Comparison of ENCODE assay signal across 13 cellular contexts in the genomic region with DNA sequence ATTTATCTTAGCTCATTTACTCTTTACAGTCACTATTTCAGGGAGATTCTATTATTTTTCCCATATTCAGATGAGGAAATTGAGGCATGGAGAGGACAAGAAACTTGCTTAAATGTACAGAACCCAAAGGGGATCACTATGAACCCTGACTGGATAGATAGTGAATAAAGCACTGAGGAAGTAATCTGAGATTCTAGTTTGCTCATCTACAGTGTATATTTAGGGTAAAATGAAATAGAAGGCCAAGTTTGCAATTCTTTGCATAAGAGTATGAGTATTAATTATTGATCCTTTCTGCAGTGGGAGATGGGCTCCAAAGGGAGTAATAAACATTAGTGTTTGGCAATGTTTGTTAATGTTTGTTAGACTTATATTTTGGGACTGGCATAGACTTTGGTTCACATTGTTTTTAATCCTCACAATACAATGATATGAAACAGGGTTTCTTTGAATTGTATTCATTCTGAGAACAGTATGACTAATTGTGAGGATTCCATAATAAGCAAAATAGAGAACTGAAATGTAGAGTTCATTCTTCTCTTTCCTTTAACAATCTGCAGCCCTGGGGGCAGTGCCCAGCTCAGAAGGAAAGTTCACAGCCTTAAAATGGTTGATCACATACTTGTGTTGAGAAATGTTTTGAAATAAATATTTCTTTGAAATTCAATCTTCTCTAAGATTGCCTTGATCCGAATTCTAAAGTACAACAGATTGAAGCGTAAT.
DNase-seq lines count a peak whose midpoint lies in the region; ATAC-seq and TF ChIP-seq lines count a peak whose summit lies in the region.
"Had no signal": no experiment of that assay in that cellular context is flagged by ENCODE, and none has a peak within 500 bp of the region (broad histone marks: within the 10 kb centered on the region; RNA-seq: fewer than 3 reads in every experiment).

No MANE protein-coding gene starts in this region.

- peak; percentile 100 for ATAC-seq in GM18498 (IDR thresholded peaks at IDR 0.05; ENCODE audit: unreplicated experiment)
- peak; percentile 99 for ATAC-seq in GM19452 (IDR thresholded peaks at IDR 0.05; ENCODE audit: unreplicated experiment)
- peak; percentile 100 for ATAC-seq in HG02798 (IDR thresholded peaks at IDR 0.05; ENCODE audit: poor library complexity, unreplicated experiment)
- peak; percentile 100 for ATAC-seq in HG03439 (IDR thresholded peaks at IDR 0.05; ENCODE audit: unreplicated experiment)
- ATAC-seq in heart right ventricle = no peak
- ATAC-seq: HCT116 had no signal

- no peaks in the 10 kb centered on the region for H3K27me3 ChIP-seq in heart right ventricle
- H3K27me3 ChIP-seq: ascending aorta, suprapubic skin had no signal

- H3K4me1 ChIP-seq in heart right ventricle = no peaks in the 10 kb centered on the region
- H3K4me1 ChIP-seq: ascending aorta, suprapubic skin had no signal

- TF ChIP-seq CTCF in heart right ventricle (IDR thresholded peaks at IDR 0.05) = no peak

- no peak overlapping the region for H3K27ac ChIP-seq in heart right ventricle
- H3K27ac ChIP-seq: ascending aorta, RWPE1, suprapubic skin had no signal

- H3K4me3 ChIP-seq in heart right ventricle = no peak overlapping the region
- H3K4me3 ChIP-seq: ascending aorta, suprapubic skin had no signal

- 84 to 85% methylated on average over 2 of the region's 2 CpGs for WGBS in heart right ventricle, 2 donors

- no peaks in the 10 kb centered on the region for H3K36me3 ChIP-seq in heart right ventricle
- H3K36me3 ChIP-seq: ascending aorta, suprapubic skin had no signal

- H3K9me3 ChIP-seq in heart right ventricle = no peaks in the 10 kb centered on the region
- H3K9me3 ChIP-seq: ascending aorta, suprapubic skin had no signal

- intact Hi-C loops in heart right ventricle (cut with DNase I) = no loop called here
- intact Hi-C loops in posterior vena cava (cut with DNase I) = no loop called here

- DNase-seq in NCI-H1105 treated with DMSO at 0.1 percent for 48 hours (lab: John Stamatoyannopoulos, UW) = no peak
- no peak for DNase-seq in AML-193 (lab: John Stamatoyannopoulos, UW)
- DNase-seq in heart right ventricle = no peak
- no peak for DNase-seq in posterior vena cava (ENCODE audit: low spot score)
- DNase-seq: endodermal cell had no signal

Comparison
In these comparisons a context has a peak if more than half of its experiments do, and no peak if none do; other contexts are left out.
1. ATAC-seq: peak in GM18498 (single experiment), GM19452 (single experiment), HG02798 (single experiment) and HG03439 (single experiment); none in heart right ventricle (0 of 8).